ENCODE assay signal across 20 cellular contexts in genomic region chr18:9418047-9418690, GRCh38. TPM values are rescaled to one million over a fixed set of nuclear protein-coding genes. Genes with fewer than 3 reads are reported as not detected.
A peak's percentile ranks its signal among the peaks of the same experiment; 100 is the strongest.
DNase-seq lines count a peak whose midpoint lies in the region; ATAC-seq and TF ChIP-seq lines count a peak whose summit lies in the region.
"Had no signal": no experiment of that assay in that cellular context is flagged by ENCODE, and none has a peak within 500 bp of the region (broad histone marks: within the 10 kb centered on the region; RNA-seq: fewer than 3 reads in every experiment).

No MANE protein-coding gene starts in this region.

- H3K27me3 ChIP-seq in mesenchymal stem cell (ENCODE audit: control insufficient read depth in 1 of 2, insufficient read depth in 1 of 2, low read length in 2 of 2) (no peaks in the 10 kb centered on the region), thyroid gland (no peaks in the 10 kb centered on the region), Caco-2 (replicated peaks; ENCODE audit: control insufficient read depth, insufficient read depth, low read length) (no peaks in the 10 kb centered on the region)

- H3K27ac ChIP-seq in mesenchymal stem cell (ENCODE audit: low read length, poor library complexity, severe bottlenecking) (peak overlapping the region; percentile 98), thyroid gland (peak overlapping the region; percentile 70 to 93 (median 75))
- H3K27ac ChIP-seq: GM23248 had no signal

- H3K27me3 Mint-ChIP-seq in chondrocyte (ENCODE audit: low read depth) (no peaks in the 10 kb centered on the region), Caco-2 (ENCODE audit: insufficient read depth, unreplicated experiment) (no peaks in the 10 kb centered on the region)
- H3K27me3 Mint-ChIP-seq: dendritic cell treated with granulocyte-macrophage colony-stimulating factor and Interleukin-4, amounts not matched to agents 40 ng/mL and 50 ng/mL, for 4 days; type B pancreatic cell had no signal

- H3K36me3 Mint-ChIP-seq in chondrocyte (ENCODE audit: low read depth) (no peaks in the 10 kb centered on the region), Caco-2 (ENCODE audit: insufficient read depth, unreplicated experiment) (no peaks in the 10 kb centered on the region)
- H3K36me3 Mint-ChIP-seq: type B pancreatic cell had no signal

- H3K27ac Mint-ChIP-seq in chondrocyte (ENCODE audit: unreplicated experiment): peak overlapping the region; percentile 88
- no peak overlapping the region for H3K27ac Mint-ChIP-seq in Caco-2 (ENCODE audit: unreplicated experiment)
- H3K27ac Mint-ChIP-seq: activated CD8-positive, alpha-beta T cell treated with anti-CD3 and anti-CD28 coated beads, Interleukin-2, amount 10 ng/mL, durations not matched to agents 7 days and 5 days; dendritic cell treated with granulocyte-macrophage colony-stimulating factor and Interleukin-4, amounts not matched to agents 40 ng/mL and 50 ng/mL, for 4 days had no signal

- H4K8ac ChIP-seq in mesenchymal stem cell (ENCODE audit: low read length): no peak overlapping the region

- no peak overlapping the region for H2BK120ac ChIP-seq in mesenchymal stem cell (ENCODE audit: low read depth, low read length)

- TF ChIP-seq POLR2A in thyroid gland (IDR thresholded peaks at IDR 0.05): no peak

- POLR2A ChIA-PET in Caco-2 (lab: Charles Lee): no interaction called here

- TF ChIP-seq CTCF in chondrocyte (IDR thresholded peaks at IDR 0.05) (no peak), thyroid gland (IDR thresholded peaks at IDR 0.05) (no peak), Caco-2 (IDR thresholded peaks at IDR 0.05; ENCODE audit: insufficient read depth in 1 of 2, low read depth in 1 of 2, low read length in 1 of 2, severe bottlenecking in 1 of 2, unreplicated experiment in 1 of 2) (no peak)

- H3K9me3 ChIP-seq in mesenchymal stem cell (ENCODE audit: control insufficient read depth, low read length): peaks cover under 1% of the 10 kb centered on the region
- no peaks in the 10 kb centered on the region for H3K9me3 ChIP-seq in thyroid gland
- no peaks in the 10 kb centered on the region; the same call in 1 of the 2 replicates for H3K9me3 ChIP-seq in Caco-2

- H3K9me3 Mint-ChIP-seq in chondrocyte (ENCODE audit: low read depth) (no peaks in the 10 kb centered on the region), Caco-2 (ENCODE audit: unreplicated experiment) (no peaks in the 10 kb centered on the region)
- H3K9me3 Mint-ChIP-seq: dendritic cell treated with granulocyte-macrophage colony-stimulating factor and Interleukin-4, amounts not matched to agents 40 ng/mL and 50 ng/mL, for 4 days; type B pancreatic cell had no signal

- no peak overlapping the region for H3K14ac ChIP-seq in mesenchymal stem cell (ENCODE audit: low read length in 2 of 2)

- H3K79me1 ChIP-seq in mesenchymal stem cell (replicated peaks; ENCODE audit: low read length, poor library complexity, severe bottlenecking): no peaks in the 10 kb centered on the region

- H3K4me2 ChIP-seq in mesenchymal stem cell (ENCODE audit: low read length, poor library complexity, severe bottlenecking): no peak overlapping the region

- peak overlapping the region; percentile 81 for H2BK5ac ChIP-seq in mesenchymal stem cell (ENCODE audit: low read depth, low read length, poor library complexity, severe bottlenecking)

- BruUV-seq in Caco-2 (replicated peaks; lab: Mats Ljungman, UMichigan): no TSS peak

- no peak overlapping the region for H4K91ac ChIP-seq in mesenchymal stem cell (ENCODE audit: low read length)

- H3K4me3 ChIP-seq in mesenchymal stem cell (ENCODE audit: insufficient read depth in 1 of 2, low read depth in 1 of 2, low read length in 2 of 2) (no peak overlapping the region), thyroid gland (replicated peaks in 1 of 3) (no peak overlapping the region), Caco-2 (ENCODE audit: low read depth, low read length) (no peak overlapping the region)

- no peak overlapping the region for H3K9ac ChIP-seq in mesenchymal stem cell (ENCODE audit: low read length)
- H3K9ac ChIP-seq: GM23248 had no signal

- H2BK12ac ChIP-seq in mesenchymal stem cell (ENCODE audit: low read length in 2 of 2): no peak overlapping the region

- no peak overlapping the region for H3K4ac ChIP-seq in mesenchymal stem cell (ENCODE audit: low read depth in 1 of 2, low read length in 2 of 2)

- H3K4me1 Mint-ChIP-seq in chondrocyte (ENCODE audit: low read depth) (peaks cover 49% of the 10 kb centered on the region), Caco-2 (ENCODE audit: low read depth, unreplicated experiment) (no peaks in the 10 kb centered on the region)

- no peak overlapping the region for H3K18ac ChIP-seq in mesenchymal stem cell (ENCODE audit: low read depth in 1 of 2, low read length in 2 of 2)

- WGBS in mesenchymal stem cell: 88% methylated on average over 5 of the region's 6 CpGs
- WGBS in thyroid gland, 2 donors: 58 to 59% methylated on average over 6 of the region's 6 CpGs

- peak overlapping the region; percentile 14 for H2AK5ac ChIP-seq in mesenchymal stem cell (ENCODE audit: low read length, severe bottlenecking)

- no peak overlapping the region for H2AFZ ChIP-seq in mesenchymal stem cell (ENCODE audit: low read depth, low read length)

- H3K36me3 ChIP-seq in mesenchymal stem cell (ENCODE audit: control insufficient read depth in 1 of 2, insufficient read depth in 2 of 2, low read depth in 1 of 2, low read length in 2 of 2): no peaks in the 10 kb centered on the region
- no peaks in the 10 kb centered on the region for H3K36me3 ChIP-seq in thyroid gland
- H3K36me3 ChIP-seq in Caco-2 (ENCODE audit: control insufficient read depth, insufficient read depth, low read length): no peaks in the 10 kb centered on the region

- H3K23ac ChIP-seq in mesenchymal stem cell (ENCODE audit: low read length in 2 of 2): no peak overlapping the region

- peak; percentile 53 for DNase-seq in Right ventricle myocardium inferior (ENCODE audit: missing footprints)
- DNase-seq in Right ventricle myocardium superior: no peak
- DNase-seq in chondrocyte (ENCODE audit: low spot score): no peak
- no peak for DNase-seq in mesenchymal stem cell
- DNase-seq in thyroid gland: peak; percentile 30 to 47
- no peak for DNase-seq in Caco-2
- DNase-seq in stimulated activated CD4-positive, alpha-beta T cell treated with anti-CD3 and anti-CD28 coated beads, Interleukin-4, amount 100 ng/mL, for 1 hour: no peak
- DNase-seq in globus pallidus (ENCODE audit: low spot score): no peak
- DNase-seq: activated CD4-positive, CD25-positive, alpha-beta regulatory T cell treated with anti-CD3 and anti-CD28 coated beads, Interleukin-2, amount 50 U/mL, for 72 hours; activated CD8-positive, alpha-beta T cell treated with anti-CD3 and anti-CD28 coated beads, Interleukin-2, amount 10 ng/mL, durations not matched to agents 7 days and 5 days; activated naive CD4-positive, alpha-beta T cell treated with Interleukin-2 at 50 U/mL for 16 hours; activated T-cell treated with anti-CD3 and anti-CD28 coated beads, Interleukin-2, amount 50 U/mL, for 1 hour; DND-41; GM23248; MM.1S; NCI-H1436; NCI-H526; stimulated activated CD4-positive, alpha-beta T cell treated with anti-CD3 and anti-CD28 coated beads, Interleukin-12 subunit alpha, Interleukin-12 subunit beta, amount 100 ng/mL, for 4 hours had no signal

- ATAC-seq in Right ventricle myocardium inferior (no peak), Right ventricle myocardium superior (ENCODE audit: poor library complexity) (no peak)
- ATAC-seq: activated CD8-positive, alpha-beta T cell treated with anti-CD3 and anti-CD28 coated beads, Interleukin-2, amount 10 ng/mL, durations not matched to agents 7 days and 5 days had no signal

- H3K4me3 Mint-ChIP-seq in chondrocyte (ENCODE audit: unreplicated experiment): no peak overlapping the region
- H3K4me3 Mint-ChIP-seq in Caco-2 (ENCODE audit: unreplicated experiment): no peak overlapping the region
- H3K4me3 Mint-ChIP-seq: activated CD8-positive, alpha-beta T cell treated with anti-CD3 and anti-CD28 coated beads, Interleukin-2, amount 10 ng/mL, durations not matched to agents 7 days and 5 days; dendritic cell treated with granulocyte-macrophage colony-stimulating factor and Interleukin-4, amounts not matched to agents 40 ng/mL and 50 ng/mL, for 4 days; type B pancreatic cell had no signal

- intact Hi-C loops in Right ventricle myocardium inferior (cut with DNase I) (no loop called here), Right ventricle myocardium superior (cut with DNase I) (no loop called here), thyroid gland (cut with DNase I) (no loop called here), Caco-2 (cut with micrococcal nuclease; ENCODE audit: unreplicated experiment) (no loop called here)

- H2BK15ac ChIP-seq in mesenchymal stem cell (ENCODE audit: low read depth, poor library complexity, severe bottlenecking): no peak overlapping the region

- H3K4me1 ChIP-seq in mesenchymal stem cell (ENCODE audit: control insufficient read depth, insufficient read depth, low read depth, low read length) (peaks cover 31% of the 10 kb centered on the region), thyroid gland (peaks cover 26 to 29% of the 10 kb centered on the region in 2 donors), Caco-2 (no peaks in the 10 kb centered on the region)

- CTCF ChIA-PET in Caco-2 (lab: Charles Lee): interaction anchor here (1.0 kb wide), 1 partner anchor 26 kb away, joined by 3 read pairs; no protein-coding TSS in a partner anchor

RNA-seq across cellular contexts. Expression of gene RALBP1, which starts 57.1 kb away (rescaled TPM):
- 48.7 TPM for total RNA-seq in Right ventricle myocardium inferior
- 45.2 TPM for total RNA-seq in Right ventricle myocardium superior
- total RNA-seq in chondrocyte: 46.4 to 53.9 TPM (median 50.8 TPM) in 3 replicates
- 89.2 TPM for polyA plus RNA-seq in mesenchymal stem cell (2013, experiment 1 of 2)
- polyA plus RNA-seq in mesenchymal stem cell (2013, experiment 2 of 2): 95.9 TPM
- 10 to 100 TPM; 46.6 to 69.9 (median 62.8) TPM for total RNA-seq in thyroid gland
- total RNA-seq in Caco-2 (2022): 64.9 and 66.3 TPM in 2 replicates

Comparison
In these comparisons a context has a peak if more than half of its experiments do, and no peak if none do; other contexts are left out.
1. DNase-seq: peak in Right ventricle myocardium inferior (single experiment) and thyroid gland (2 of 2); none in Right ventricle myocardium superior (single experiment), chondrocyte (single experiment), mesenchymal stem cell (single experiment), Caco-2 (0 of 2), stimulated activated CD4-positive, alpha-beta T cell treated with anti-CD3 and anti-CD28 coated beads, Interleukin-4, amount 100 ng/mL, for 1 hour (single experiment) and globus pallidus (single experiment).